Comparison of ENCODE assay signal across 8 cellular contexts in the genomic region with DNA sequence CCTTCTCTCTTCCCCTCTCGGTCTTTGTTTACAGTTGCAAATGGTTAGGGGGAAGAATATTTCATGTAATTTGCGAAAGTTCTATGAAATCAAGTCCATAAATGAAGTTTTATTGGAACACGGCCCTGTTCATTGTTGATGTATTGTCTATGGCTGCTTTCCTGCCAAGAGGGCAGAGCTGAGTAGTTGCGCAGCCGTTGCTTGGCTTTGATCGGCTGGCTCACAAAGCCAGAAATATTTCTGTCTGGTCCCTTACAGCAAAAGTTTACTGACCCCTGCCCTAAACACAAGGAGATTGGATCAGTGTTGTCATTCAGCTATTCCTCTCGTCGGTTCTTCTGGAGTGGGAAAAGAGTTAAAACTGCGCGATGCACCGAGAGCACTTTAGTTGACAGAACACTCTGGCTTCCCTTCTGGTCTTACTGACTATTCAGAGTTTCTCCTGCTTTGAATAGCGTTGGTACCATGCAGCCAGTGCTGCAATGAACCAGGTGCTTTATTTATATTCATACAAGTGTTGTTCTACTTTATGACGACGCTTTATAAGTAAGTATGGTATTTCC. TPM values are rescaled to one million over a fixed set of nuclear protein-coding genes. Genes with fewer than 3 reads are reported as not detected.
DNase-seq lines count a peak whose midpoint lies in the region; ATAC-seq and TF ChIP-seq lines count a peak whose summit lies in the region.

No MANE protein-coding gene starts in this region.

- no peak overlapping the region for H3K23ac ChIP-seq in mesenchymal stem cell (ENCODE audit: low read length in 2 of 2)

- peaks cover 46% of the 10 kb centered on the region for H3K79me2 ChIP-seq in DND-41 (ENCODE audit: insufficient read depth, low read length)
- H3K79me2 ChIP-seq in SK-N-SH (ENCODE audit: insufficient read depth): peaks cover 38% of the 10 kb centered on the region

- H3K27ac ChIP-seq in DND-41 (ENCODE audit: low read length) (peak overlapping the region; percentile 74), SK-N-SH (ENCODE audit: low read depth in 2 of 2, low read length in 1 of 2) (peak overlapping the region; percentile 83 to 96), mesenchymal stem cell (ENCODE audit: low read length, poor library complexity, severe bottlenecking) (peak overlapping the region; percentile 76), tibial artery (peak overlapping the region; percentile 94)
- H3K27ac ChIP-seq in effector memory CD4-positive, alpha-beta T cell (ENCODE audit: insufficient read depth, low read length, poor library complexity, severe bottlenecking): peak overlapping the region; percentile 88

- H2BK12ac ChIP-seq in mesenchymal stem cell (ENCODE audit: low read length in 2 of 2): no peak overlapping the region

- no peak for TF ChIP-seq CTCF in DND-41 (IDR thresholded peaks at IDR 0.05; ENCODE audit: borderline replicate concordance, extremely low read depth, low read length, poor library complexity, severe bottlenecking)
- no peak for TF ChIP-seq CTCF in SK-N-SH (IDR thresholded peaks at IDR 0.05)
- TF ChIP-seq CTCF in tibial artery (IDR thresholded peaks at IDR 0.05): peak in 1 of 2 experiments; percentile 4

- H4K8ac ChIP-seq in mesenchymal stem cell (ENCODE audit: low read length): peak overlapping the region; percentile 63

- H3K4me3 ChIP-seq in DND-41 (ENCODE audit: low read depth in 1 of 2, low read length in 2 of 2) (peak overlapping the region; percentile 81 to 84), SK-N-SH (ENCODE audit: low read depth in 2 of 2, low read length in 1 of 2) (peak overlapping the region; percentile 93 to 96), mesenchymal stem cell (ENCODE audit: insufficient read depth in 1 of 2, low read depth in 1 of 2, low read length in 2 of 2) (peak overlapping the region; percentile 84 to 86), tibial artery (peak overlapping the region; percentile 77 to 83)
- peak overlapping the region; percentile 94 for H3K4me3 ChIP-seq in effector memory CD4-positive, alpha-beta T cell (ENCODE audit: insufficient read depth, low read depth, low read length, poor library complexity, severe bottlenecking)

- peak overlapping the region; percentile 34 for H2BK120ac ChIP-seq in mesenchymal stem cell (ENCODE audit: low read depth, low read length)

- peak overlapping the region; percentile 87 to 89 for H3K18ac ChIP-seq in mesenchymal stem cell (ENCODE audit: low read depth in 1 of 2, low read length in 2 of 2)

- H3K9ac ChIP-seq in DND-41 (ENCODE audit: low read depth, low read length) (peak overlapping the region; percentile 76), SK-N-SH (peak overlapping the region; percentile 86), mesenchymal stem cell (ENCODE audit: low read length) (peak overlapping the region; percentile 93)

- peaks cover 19% of the 10 kb centered on the region for H3F3A ChIP-seq in SK-N-SH (replicated peaks; ENCODE audit: insufficient read depth)

- H3K27me3 ChIP-seq in DND-41 (ENCODE audit: insufficient read depth, low read length, poor library complexity): no peaks in the 10 kb centered on the region
- no peaks in the 10 kb centered on the region for H3K27me3 ChIP-seq in SK-N-SH (ENCODE audit: insufficient read depth)
- no peaks in the 10 kb centered on the region for H3K27me3 ChIP-seq in effector memory CD4-positive, alpha-beta T cell (replicated peaks; ENCODE audit: control insufficient read depth, insufficient read depth, low read length, poor library complexity, severe bottlenecking)
- no peaks in the 10 kb centered on the region for H3K27me3 ChIP-seq in mesenchymal stem cell (ENCODE audit: control insufficient read depth in 1 of 2, insufficient read depth in 1 of 2, low read length in 2 of 2)
- no peaks in the 10 kb centered on the region for H3K27me3 ChIP-seq in tibial artery

- H3K4me2 ChIP-seq in DND-41 (ENCODE audit: insufficient read depth, low read length) (peak overlapping the region; percentile 82), SK-N-SH (peak overlapping the region; percentile 84), mesenchymal stem cell (ENCODE audit: low read length, poor library complexity, severe bottlenecking) (peak overlapping the region; percentile 92)

- 8% methylated on average over 14 of the region's 14 CpGs for WGBS in SK-N-SH (ENCODE audit: low lambda C conversion rate)
- WGBS in mesenchymal stem cell: 15% methylated on average over 14 of the region's 14 CpGs

- no peak for TF ChIP-seq EP300 in SK-N-SH (IDR thresholded peaks at IDR 0.05; ENCODE audit: borderline replicate concordance in 1 of 2, low read depth in 1 of 2, low read length in 1 of 2)

- H3K4ac ChIP-seq in mesenchymal stem cell (ENCODE audit: low read depth in 1 of 2, low read length in 2 of 2): peak overlapping the region; percentile 66 to 91

- POLR2A ChIA-PET in SK-N-SH (lab: Yijun Ruan, JAX): no interaction called here

- no peak overlapping the region for H3K14ac ChIP-seq in mesenchymal stem cell (ENCODE audit: low read length in 2 of 2)

- H3K9me3 ChIP-seq in DND-41 (ENCODE audit: insufficient read depth, low read length, severe bottlenecking) (peaks cover 3% of the 10 kb centered on the region), SK-N-SH (no peaks in the 10 kb centered on the region), mesenchymal stem cell (ENCODE audit: control insufficient read depth, low read length) (no peaks in the 10 kb centered on the region), tibial artery (no peaks in the 10 kb centered on the region)
- H3K9me3 ChIP-seq in effector memory CD4-positive, alpha-beta T cell (ENCODE audit: control insufficient read depth, low read length): no peaks in the 10 kb centered on the region

- H4K20me1 ChIP-seq in DND-41 (ENCODE audit: insufficient read depth, low read length) (no peaks in the 10 kb centered on the region), SK-N-SH (ENCODE audit: insufficient read depth) (no peaks in the 10 kb centered on the region)

- H2AK5ac ChIP-seq in mesenchymal stem cell (ENCODE audit: low read length, severe bottlenecking): no peak overlapping the region

- H2BK5ac ChIP-seq in mesenchymal stem cell (ENCODE audit: low read depth, low read length, poor library complexity, severe bottlenecking): no peak overlapping the region

- H3K79me1 ChIP-seq in mesenchymal stem cell (replicated peaks; ENCODE audit: low read length, poor library complexity, severe bottlenecking): peaks cover 18% of the 10 kb centered on the region

- H2AFZ ChIP-seq in DND-41 (ENCODE audit: low read depth, low read length) (peak overlapping the region; percentile 82), SK-N-SH (ENCODE audit: low read depth) (peak overlapping the region; percentile 90), mesenchymal stem cell (ENCODE audit: low read depth, low read length) (peak overlapping the region; percentile 86)

- H3K9me2 ChIP-seq in SK-N-SH: no peaks in the 10 kb centered on the region

- no peak overlapping the region for H2BK15ac ChIP-seq in mesenchymal stem cell (ENCODE audit: low read depth, poor library complexity, severe bottlenecking)

- no peaks in the 10 kb centered on the region; the same call in 1 of the 2 replicates for H3K36me3 ChIP-seq in DND-41 (ENCODE audit: insufficient read depth, low read length)
- no peaks in the 10 kb centered on the region for H3K36me3 ChIP-seq in SK-N-SH (replicated peaks in 1 of 2; ENCODE audit: control insufficient read depth in 1 of 2, insufficient read depth in 2 of 2, low read length in 1 of 2)
- no peaks in the 10 kb centered on the region for H3K36me3 ChIP-seq in effector memory CD4-positive, alpha-beta T cell (ENCODE audit: control insufficient read depth, insufficient read depth, low read length)
- no peaks in the 10 kb centered on the region for H3K36me3 ChIP-seq in mesenchymal stem cell (ENCODE audit: control insufficient read depth in 1 of 2, insufficient read depth in 2 of 2, low read depth in 1 of 2, low read length in 2 of 2)
- no peaks in the 10 kb centered on the region for H3K36me3 ChIP-seq in tibial artery

- H3K4me1 ChIP-seq in DND-41 (ENCODE audit: insufficient read depth, low read length) (peaks cover 24% of the 10 kb centered on the region), SK-N-SH (ENCODE audit: control insufficient read depth in 1 of 2, insufficient read depth in 2 of 2, low read depth in 1 of 2, low read length in 1 of 2) (peaks cover 5 to 45% of the 10 kb centered on the region in 2 experiments; a peak in 3 of 4 replicates), mesenchymal stem cell (ENCODE audit: control insufficient read depth, insufficient read depth, low read depth, low read length) (peaks cover 5% of the 10 kb centered on the region), tibial artery (peaks cover 0 to 59% (median 19%) of the 10 kb centered on the region in 4 donors)
- peaks cover 6% of the 10 kb centered on the region for H3K4me1 ChIP-seq in effector memory CD4-positive, alpha-beta T cell (ENCODE audit: control insufficient read depth, insufficient read depth, low read length, poor library complexity, severe bottlenecking)

- TF ChIP-seq RAD21 in SK-N-SH (IDR thresholded peaks at IDR 0.05; ENCODE audit: low read length): 0 out of 2 replicates have a peak, but pooled peaks have one; percentile 2

- intact Hi-C loops in tibial artery (cut with DNase I; ENCODE audit: low total_unique reads): loop anchor here (10.0 kb wide), 1 partner anchor 72 kb away; no protein-coding TSS in a partner anchor

- CTCF ChIA-PET in SK-N-SH (lab: Yijun Ruan, JAX): interaction anchor here (1.0 to 3.7 kb wide), 3 partner anchors 36 to 127 kb away, joined by 3 to 18 read pairs (median 6); no protein-coding TSS in a partner anchor

- peak; percentile 37 for ATAC-seq in DND-41 (ENCODE audit: insufficient read depth, low read depth)
- ATAC-seq in GM19395 (IDR thresholded peaks at IDR 0.05; ENCODE audit: unreplicated experiment): peak; percentile 18
- peak; percentile 11 for ATAC-seq in HG03457 (IDR thresholded peaks at IDR 0.05; ENCODE audit: unreplicated experiment)

- H4K91ac ChIP-seq in mesenchymal stem cell (ENCODE audit: low read length): peak overlapping the region; percentile 83

- peak; percentile 25 for DNase-seq in DND-41
- no peak for DNase-seq in SK-N-SH
- DNase-seq in effector memory CD4-positive, alpha-beta T cell: no peak
- no peak for DNase-seq in mesenchymal stem cell
- peak in 1 of 2 donors; percentile 41 for DNase-seq in tibial artery
- no peak for DNase-seq in activated CD8-positive, alpha-beta memory T cell treated with anti-CD3 and anti-CD28 coated beads, Interleukin-2, amount 50 U/mL, for 4 hours

TF ChIP-seq in SK-N-SH, 30 proteins besides CTCF, POLR2A, EP300 and RAD21 (continues in another document):
- no peak for TF ChIP-seq RFX5 (IDR thresholded peaks at IDR 0.05; ENCODE audit: low read length)

RNA-seq across cellular contexts. Expression of gene ZBTB40, which starts 0.8 kb away (rescaled TPM):
- 5.0 and 7.8 TPM in 2 replicates for polyA plus RNA-seq in SK-N-SH (2012; rRNA removed)
- polyA plus RNA-seq in SK-N-SH (2012; cell fraction: cytosol; rRNA removed): 1.7 and 2.2 TPM in 2 replicates
- polyA plus RNA-seq in SK-N-SH (2012; cell fraction: nucleus; rRNA removed): 40.6 and 45.3 TPM in 2 replicates
- 8.0 TPM for polyA plus RNA-seq in mesenchymal stem cell (2013, experiment 1 of 2)
- polyA plus RNA-seq in mesenchymal stem cell (2013, experiment 2 of 2): 7.1 TPM
